Comparison of ENCODE assay signal across 2 cellular contexts in genomic region chr20:62825288-62825993, GRCh38.
TF ChIP-seq lines count a peak whose summit lies in the region.

No MANE protein-coding gene starts in this region.

TF ChIP-seq in Ishikawa, 13 proteins besides CTCF, POLR2A, EP300 and RAD21:
- TF ChIP-seq CEBPB (IDR thresholded peaks at IDR 0.05) (no peak), TCF12 (IDR thresholded peaks at IDR 0.05; ENCODE audit: low read depth) (no peak), EGR1 (IDR thresholded peaks at IDR 0.05) (no peak), ZBTB7A (IDR thresholded peaks at IDR 0.05; ENCODE audit: low read depth) (0 out of 2 replicates have a peak, but pooled peaks have one; percentile 34), FOXM1 (IDR thresholded peaks at IDR 0.05; ENCODE audit: borderline replicate concordance, low read depth) (no peak), NFIC (IDR thresholded peaks at IDR 0.05) (no peak), TAF1 (IDR thresholded peaks at IDR 0.05; ENCODE audit: low read depth) (no peak)
- TF ChIP-seq, protein P1, sequence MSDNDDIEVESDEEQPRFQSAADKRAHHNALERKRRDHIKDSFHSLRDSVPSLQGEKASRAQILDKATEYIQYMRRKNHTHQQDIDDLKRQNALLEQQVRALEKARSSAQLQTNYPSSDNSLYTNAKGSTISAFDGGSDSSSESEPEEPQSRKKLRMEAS (IDR thresholded peaks at IDR 0.05) = no peak

TF ChIP-seq in K562, 482 proteins besides CTCF, POLR2A, EP300 and RAD21:
- TF ChIP-seq IRF2 (CRISPR knock-in tag; IDR thresholded peaks at IDR 0.05) (0 out of 2 replicates have a peak, but pooled peaks have one; percentile 38), ZFP91 (CRISPR knock-in tag; IDR thresholded peaks at IDR 0.05) (no peak), VEZF1 (CRISPR knock-in tag; IDR thresholded peaks at IDR 0.05) (peak; percentile 73; the same call in 1 of the 2 replicates), ZBED1 (IDR thresholded peaks at IDR 0.05) (no peak), CSDE1 (IDR thresholded peaks at IDR 0.05) (no peak), CREBBP (IDR thresholded peaks at IDR 0.05; ENCODE audit: low read depth, low read length) (no peak)
TF ChIP-seq in K562: peak in this region for 2.
